Comparison of ENCODE assay signal across 21 cellular contexts in genomic region chr14:24329073-24329663, GRCh38. TPM values are rescaled to one million over a fixed set of nuclear protein-coding genes. Genes with fewer than 3 reads are reported as not detected.
DNase-seq lines count a peak whose midpoint lies in the region; ATAC-seq, FAIRE-seq and TF ChIP-seq lines count a peak whose summit lies in the region.
"Had no signal": no experiment of that assay in that cellular context is flagged by ENCODE, and none has a peak within 500 bp of the region (broad histone marks: within the 10 kb centered on the region; RNA-seq: fewer than 3 reads in every experiment).

No MANE protein-coding gene starts in this region.

- no peak overlapping the region for H2BK5ac ChIP-seq in H1 (ENCODE audit: low read depth, low read length)

- no peak for TF ChIP-seq CTCF in NB4 (IDR thresholded peaks at IDR 0.05; ENCODE audit: low read depth, low read length)
- TF ChIP-seq CTCF in H1 (IDR thresholded peaks at IDR 0.05; ENCODE audit: control extremely low read depth in 1 of 3, insufficient read depth in 1 of 3, low read depth in 1 of 3, low read length in 3 of 3) = no peak
- no peak for TF ChIP-seq CTCF in upper lobe of right lung (IDR thresholded peaks at IDR 0.05)
- TF ChIP-seq CTCF in WTC11 (IDR thresholded peaks at IDR 0.05) = no peak

- H3K27ac ChIP-seq in H1 (ENCODE audit: low read depth, low read length) (no peak overlapping the region), upper lobe of right lung (peak overlapping the region; percentile 51)
- no peak overlapping the region for H3K27ac ChIP-seq in effector memory CD4-positive, alpha-beta T cell (ENCODE audit: insufficient read depth, low read length, poor library complexity, severe bottlenecking)

- WGBS in H1 (ENCODE audit: extremely low coverage in 1 of 2, insufficient coverage in 1 of 2, insufficient read length in 1 of 2, insufficient replicate concordance in 2 of 2, low coverage in 1 of 2, low lambda C conversion rate in 2 of 2, missing lambda C conversion rate in 1 of 2), 2 experiments = 82% methylated on average over 12 of the region's 12 CpGs; no CpG with 5 or more reads in 1 of the 2 experiments

- H3K9ac ChIP-seq in H1 (replicated peaks in 1 of 4; ENCODE audit: extremely low read depth in 1 of 4, low read depth in 3 of 4, low read length in 3 of 4) = no peak overlapping the region

- no peaks in the 10 kb centered on the region for H3K79me2 ChIP-seq in H1 (ENCODE audit: control insufficient read depth in 1 of 2, insufficient read depth in 2 of 2, low read length in 2 of 2)

- no peak overlapping the region for H2BK120ac ChIP-seq in H1 (replicated peaks; ENCODE audit: low read depth, low read length)

- H2BK20ac ChIP-seq in H1 (ENCODE audit: low read length) = no peak overlapping the region

- CTCF ChIA-PET in activated CD8-positive, alpha-beta memory T cell treated with anti-CD3 and anti-CD28 coated beads, Interleukin-2, amount 10 ng/mL, durations not matched to agents 7 days and 5 days (lab: Charles Lee) = interaction anchor here (0.8 to 25.2 kb wide), 8 partner anchors 10 to 215 kb away, joined by 3 to 854 read pairs (median 4); partner anchors contain the start of genes CBLN3, CIDEB, DHRS1 and KHNYN
- CTCF ChIA-PET in H1 (lab: Charles Lee; ENCODE audit: partially characterized antibody) (interaction anchor here (0.6 to 27.8 kb wide), 15 partner anchors 8 to 98 kb away, joined by 3 to 664 read pairs (median 5); partner anchors contain the start of genes CBLN3, CIDEB, KHNYN and LTB4R), WTC11 (lab: Charles Lee) (interaction anchor here (0.6 to 17.1 kb wide), 8 partner anchors 11 to 113 kb away, joined by 3 to 518 read pairs (median 4); partner anchors contain the start of genes CBLN3, KHNYN, LTB4R2 and RIPK3)

- no peaks in the 10 kb centered on the region for H3K36me3 Mint-ChIP-seq in activated CD8-positive, alpha-beta memory T cell treated with anti-CD3 and anti-CD28 coated beads, Interleukin-2, amount 10 ng/mL, durations not matched to agents 7 days and 5 days
- H3K36me3 Mint-ChIP-seq in WTC11 = no peaks in the 10 kb centered on the region

- no peak for FAIRE-seq in H1 (lab: Jason Lieb, UNC)
- FAIRE-seq: A204.1, colon, HTR-8/SVneo had no signal

- TF ChIP-seq EP300 in H1 (IDR thresholded peaks at IDR 0.05; ENCODE audit: borderline replicate concordance in 1 of 2, low read depth in 2 of 2, low read length in 2 of 2) = no peak

- H2BK12ac ChIP-seq in H1 (ENCODE audit: low read depth, low read length) = no peak overlapping the region

- H2AFZ ChIP-seq in H1 (ENCODE audit: low read length) = no peak overlapping the region

- H3K4ac ChIP-seq in H1 (replicated peaks; ENCODE audit: insufficient read length, low read depth, low read length) = no peak overlapping the region

- no peak overlapping the region for H2AK5ac ChIP-seq in H1 (ENCODE audit: low read depth, low read length)

- H4K5ac ChIP-seq in H1 (ENCODE audit: insufficient read length, low read depth, low read length) = no peak overlapping the region

- H3K36me3 ChIP-seq in H1 (ENCODE audit: control insufficient read depth in 2 of 4, insufficient read depth in 4 of 4, low read length in 3 of 4) (no peaks in the 10 kb centered on the region), upper lobe of right lung (no peaks in the 10 kb centered on the region)
- H3K36me3 ChIP-seq in effector memory CD4-positive, alpha-beta T cell (ENCODE audit: control insufficient read depth, insufficient read depth, low read length) = no peaks in the 10 kb centered on the region
- H3K36me3 ChIP-seq: HAP-1, tibial nerve had no signal

- H3K4me1 Mint-ChIP-seq in activated CD8-positive, alpha-beta memory T cell treated with anti-CD3 and anti-CD28 coated beads, Interleukin-2, amount 10 ng/mL, durations not matched to agents 7 days and 5 days = peaks cover 63% of the 10 kb centered on the region
- peaks cover 13% of the 10 kb centered on the region for H3K4me1 Mint-ChIP-seq in WTC11

- H2BK15ac ChIP-seq in H1 (ENCODE audit: low read length) = peak overlapping the region; percentile 1; the same call in 1 of the 2 replicates

- H3K56ac ChIP-seq in H1 (replicated peaks; ENCODE audit: insufficient read length, low read depth, low read length) = no peak overlapping the region

- intact Hi-C loops in upper lobe of right lung (cut with DNase I) = no loop called here

- POLR2A ChIA-PET in H1 (lab: Charles Lee; ENCODE audit: partially characterized antibody) = no interaction called here
- POLR2A ChIA-PET in WTC11 (lab: Charles Lee) = no interaction called here

- H3K18ac ChIP-seq in H1 (ENCODE audit: extremely low read depth, low read length) = no peak overlapping the region

- H3K27me3 Mint-ChIP-seq in activated CD8-positive, alpha-beta memory T cell treated with anti-CD3 and anti-CD28 coated beads, Interleukin-2, amount 10 ng/mL, durations not matched to agents 7 days and 5 days = peaks cover 28% of the 10 kb centered on the region
- peaks cover 82% of the 10 kb centered on the region for H3K27me3 Mint-ChIP-seq in WTC11 (ENCODE audit: low read depth)

- H3K9me3 ChIP-seq in H1 (ENCODE audit: insufficient read depth in 2 of 2, low read depth in 1 of 2, low read length in 1 of 2) = no peaks in the 10 kb centered on the region
- H3K9me3 ChIP-seq in upper lobe of right lung = no peaks in the 10 kb centered on the region
- H3K9me3 ChIP-seq in effector memory CD4-positive, alpha-beta T cell (ENCODE audit: control insufficient read depth, low read length) = no peaks in the 10 kb centered on the region
- H3K9me3 ChIP-seq: HAP-1, tibial nerve had no signal

- no peak overlapping the region for H3K4me2 ChIP-seq in H1 (ENCODE audit: insufficient read depth in 1 of 2, low read depth in 2 of 2, low read length in 2 of 2)

- H3K4me1 ChIP-seq in H1 (replicated peaks in 1 of 4; ENCODE audit: control insufficient read depth in 3 of 4, insufficient read depth in 4 of 4, low read length in 3 of 4) (peaks cover 0 to 6% (median 5%) of the 10 kb centered on the region in 4 experiments; a peak in 5 of 7 replicates), upper lobe of right lung (peaks cover 53% of the 10 kb centered on the region)
- peaks cover 38% of the 10 kb centered on the region for H3K4me1 ChIP-seq in effector memory CD4-positive, alpha-beta T cell (ENCODE audit: control insufficient read depth, insufficient read depth, low read length, poor library complexity, severe bottlenecking)

- H4K91ac ChIP-seq in H1 (replicated peaks; ENCODE audit: insufficient read length, low read length) = no peak overlapping the region

- H3K9me3 Mint-ChIP-seq in activated CD8-positive, alpha-beta memory T cell treated with anti-CD3 and anti-CD28 coated beads, Interleukin-2, amount 10 ng/mL, durations not matched to agents 7 days and 5 days (ENCODE audit: low read depth) = no peaks in the 10 kb centered on the region
- H3K9me3 Mint-ChIP-seq in WTC11 = no peaks in the 10 kb centered on the region
- H3K9me3 Mint-ChIP-seq: endodermal cell; stimulated activated naive CD8-positive, alpha-beta T cell treated with anti-CD3 and anti-CD28 coated beads, Interleukin-15, amount 100 ng/mL, for 72 hours had no signal

- DNase-seq in activated CD8-positive, alpha-beta memory T cell treated with anti-CD3 and anti-CD28 coated beads, Interleukin-2, amount 10 ng/mL, durations not matched to agents 7 days and 5 days = no peak
- DNase-seq in activated CD8-positive, alpha-beta memory T cell treated with anti-CD3 and anti-CD28 coated beads for 24 hours = no peak
- DNase-seq in NB4 (ENCODE audit: low read depth) (peak; percentile 54), H1 (ENCODE audit: low read depth in 1 of 2, low spot score in 2 of 2) (no peak), upper lobe of right lung (no peak), WTC11 (ENCODE audit: low spot score) (no peak)
- no peak for DNase-seq in effector memory CD4-positive, alpha-beta T cell
- DNase-seq: endodermal cell, NCI-H1105, NCI-H2081, NCI-H345, NCI-H82, retina, SW 1271 had no signal

- no peak overlapping the region for H3K4me3 ChIP-seq in NB4 (ENCODE audit: low read depth, low read length)
- no peak overlapping the region for H3K4me3 ChIP-seq in H1 (ENCODE audit: extremely low read depth in 1 of 4, insufficient read depth in 2 of 4, low read depth in 3 of 4, low read length in 4 of 4)
- H3K4me3 ChIP-seq in upper lobe of right lung = no peak overlapping the region
- H3K4me3 ChIP-seq in effector memory CD4-positive, alpha-beta T cell (ENCODE audit: insufficient read depth, low read depth, low read length, poor library complexity, severe bottlenecking) = no peak overlapping the region
- H3K4me3 ChIP-seq: HAP-1, tibial nerve had no signal

- H4K20me1 ChIP-seq in H1 (replicated peaks in 1 of 2; ENCODE audit: control insufficient read depth in 1 of 2, insufficient read depth in 2 of 2, low read length in 2 of 2) = no peaks in the 10 kb centered on the region

- no peak for ATAC-seq in activated CD8-positive, alpha-beta memory T cell treated with anti-CD3 and anti-CD28 coated beads, Interleukin-2, amount 10 ng/mL, durations not matched to agents 7 days and 5 days
- ATAC-seq in upper lobe of right lung (no peak), WTC11 (no peak), GM21576 (IDR thresholded peaks at IDR 0.05; ENCODE audit: unreplicated experiment) (no peak)

- peak overlapping the region; percentile 65 for H3K27ac Mint-ChIP-seq in activated CD8-positive, alpha-beta memory T cell treated with anti-CD3 and anti-CD28 coated beads, Interleukin-2, amount 10 ng/mL, durations not matched to agents 7 days and 5 days
- H3K27ac Mint-ChIP-seq in WTC11 = no peak overlapping the region
- H3K27ac Mint-ChIP-seq: endodermal cell; stimulated activated naive CD8-positive, alpha-beta T cell treated with anti-CD3 and anti-CD28 coated beads, Interleukin-15, amount 100 ng/mL, for 72 hours had no signal

- no peak overlapping the region for H3K4me3 Mint-ChIP-seq in activated CD8-positive, alpha-beta memory T cell treated with anti-CD3 and anti-CD28 coated beads, Interleukin-2, amount 10 ng/mL, durations not matched to agents 7 days and 5 days
- no peak overlapping the region for H3K4me3 Mint-ChIP-seq in WTC11
- H3K4me3 Mint-ChIP-seq: endodermal cell; stimulated activated naive CD8-positive, alpha-beta T cell treated with anti-CD3 and anti-CD28 coated beads, Interleukin-15, amount 100 ng/mL, for 72 hours had no signal

- peaks cover 8% of the 10 kb centered on the region for H3K23me2 ChIP-seq in H1 (ENCODE audit: low read depth, low read length)

- TF ChIP-seq RAD21 in H1 (IDR thresholded peaks at IDR 0.05 in 1 of 2, conservative IDR thresholded peaks at IDR 0.05 in 1 of 2; ENCODE audit: low read depth in 2 of 2, low read length in 2 of 2) = no peak

- H4K8ac ChIP-seq in H1 (ENCODE audit: extremely low read depth, insufficient read depth, low read length) = no peak overlapping the region; the same call in none of the 2 replicates

- no peaks in the 10 kb centered on the region for H3K79me1 ChIP-seq in H1 (ENCODE audit: low read depth, low read length)

- H3K27me3 ChIP-seq in H1 (replicated peaks in 1 of 4; ENCODE audit: control insufficient read depth in 3 of 4, extremely low read depth in 1 of 4, insufficient read depth in 3 of 4, low read length in 3 of 4) (peaks cover 12 to 59% (median 26%) of the 10 kb centered on the region in 4 experiments), upper lobe of right lung (peaks cover 2% of the 10 kb centered on the region)
- no peaks in the 10 kb centered on the region for H3K27me3 ChIP-seq in effector memory CD4-positive, alpha-beta T cell (replicated peaks; ENCODE audit: control insufficient read depth, insufficient read depth, low read length, poor library complexity, severe bottlenecking)

- no peak for TF ChIP-seq POLR2A in NB4 (IDR thresholded peaks at IDR 0.05; ENCODE audit: extremely low read depth, insufficient read length)
- no peak for TF ChIP-seq POLR2A in H1 (IDR thresholded peaks at IDR 0.05; ENCODE audit: control extremely low read depth in 1 of 2, low read depth in 2 of 2, low read length in 2 of 2)

- H3K23ac ChIP-seq in H1 (ENCODE audit: insufficient read length) = no peak overlapping the region

- no peak overlapping the region for H3K14ac ChIP-seq in H1 (ENCODE audit: insufficient read length)

RNA-seq across cellular contexts. Expression of gene ADCY4, which starts 5.7 kb away (rescaled TPM):
- total RNA-seq in activated CD8-positive, alpha-beta memory T cell treated with anti-CD3 and anti-CD28 coated beads, Interleukin-2, amount 10 ng/mL, durations not matched to agents 7 days and 5 days = 1 to 10 TPM; 1.6 to 3.4 TPM
- 0.35 and 0.69 TPM in 2 replicates for total RNA-seq in H1 (2021; fragmentation: NEBNext Ultra II Directional; extraction: Animal tissue kit (Norgen Biotek cat#: 25700))
- polyA plus RNA-seq in H1 (2011; rRNA removed) = 0.27 and 0.57 TPM in 2 replicates
- 0.45 TPM for polyA plus RNA-seq in H1 (2011; cell fraction: cytosol; rRNA removed)
- 7.5 TPM for polyA plus RNA-seq in H1 (2011; cell fraction: nucleus; rRNA removed)
- 0.40 to 0.81 TPM (median 0.56 TPM) in 4 replicates for polyA plus RNA-seq in H1 (2012, experiment 1 of 2)
- 0.14 TPM for polyA plus RNA-seq in H1 (2012, experiment 2 of 2)
- polyA plus RNA-seq in H1 (2013, experiment 1 of 2) = 0.51 TPM
- polyA plus RNA-seq in H1 (2013, experiment 2 of 2) = 0.37 TPM
- 1.4 and 2.2 TPM in 2 replicates for polyA minus RNA-seq in H1 (2011; rRNA and poly(A)+ RNA removed)
- 2.1 TPM for polyA minus RNA-seq in H1 (2011; cell fraction: cytosol; rRNA and poly(A)+ RNA removed)
- polyA minus RNA-seq in H1 (2011; cell fraction: nucleus; rRNA and poly(A)+ RNA removed) = 4.8 TPM
- 54.5 TPM for total RNA-seq in upper lobe of right lung
- total RNA-seq in WTC11 (2021) = 0.96 to 2.4 TPM (median 1.1 TPM) in 3 replicates
- total RNA-seq: endodermal cell had no signal

RNA-seq across cellular contexts. Expression of gene RIPK3, which starts 10.6 kb away (rescaled TPM):
- 10 to 100 TPM; 22.9 to 29.4 TPM for total RNA-seq in activated CD8-positive, alpha-beta memory T cell treated with anti-CD3 and anti-CD28 coated beads, Interleukin-2, amount 10 ng/mL, durations not matched to agents 7 days and 5 days
- total RNA-seq in H1 (2021; fragmentation: NEBNext Ultra II Directional; extraction: Animal tissue kit (Norgen Biotek cat#: 25700)) = 0.39 and 0.55 TPM in 2 replicates
- 0.20 and 0.24 TPM in 2 replicates for polyA plus RNA-seq in H1 (2011; rRNA removed)
- 0.36 TPM for polyA plus RNA-seq in H1 (2011; cell fraction: cytosol; rRNA removed)
- polyA plus RNA-seq in H1 (2011; cell fraction: nucleus; rRNA removed) = 0.73 TPM
- 0.20 to 0.72 TPM (median 0.32 TPM) in 3 of 4 replicates, not detected in the other for polyA plus RNA-seq in H1 (2012, experiment 1 of 2)
- not detected for polyA plus RNA-seq in H1 (2012, experiment 2 of 2)
- 0.30 TPM for polyA plus RNA-seq in H1 (2013, experiment 1 of 2)
- polyA plus RNA-seq in H1 (2013, experiment 2 of 2) = 0.26 TPM
- polyA minus RNA-seq in H1 (2011; rRNA and poly(A)+ RNA removed) = 0.17 and 0.76 TPM in 2 replicates
- polyA minus RNA-seq in H1 (2011; cell fraction: cytosol; rRNA and poly(A)+ RNA removed) = not detected
- 0.90 TPM for polyA minus RNA-seq in H1 (2011; cell fraction: nucleus; rRNA and poly(A)+ RNA removed)
- 23.4 TPM for total RNA-seq in upper lobe of right lung
- 0.37 to 1.2 TPM (median 0.83 TPM) in 3 replicates for total RNA-seq in WTC11 (2021)
- total RNA-seq: endodermal cell had no signal

RNA-seq across cellular contexts. Expression of gene LTB4R, which starts 17.9 kb away (rescaled TPM):
- total RNA-seq in activated CD8-positive, alpha-beta memory T cell treated with anti-CD3 and anti-CD28 coated beads, Interleukin-2, amount 10 ng/mL, durations not matched to agents 7 days and 5 days = 10 to 100 TPM; 15.6 to 32.5 TPM
- total RNA-seq in H1 (2021; fragmentation: NEBNext Ultra II Directional; extraction: Animal tissue kit (Norgen Biotek cat#: 25700)) = 4.1 and 6.8 TPM in 2 replicates
- polyA plus RNA-seq in H1 (2011; rRNA removed) = 6.7 and 9.7 TPM in 2 replicates
- 9.0 TPM for polyA plus RNA-seq in H1 (2011; cell fraction: cytosol; rRNA removed)
- polyA plus RNA-seq in H1 (2011; cell fraction: nucleus; rRNA removed) = 70.2 TPM
- polyA plus RNA-seq in H1 (2012, experiment 1 of 2) = 7.9 to 10.8 TPM (median 9.6 TPM) in 4 replicates
- 2.2 TPM for polyA plus RNA-seq in H1 (2012, experiment 2 of 2)
- polyA plus RNA-seq in H1 (2013, experiment 1 of 2) = 4.9 TPM
- 4.3 TPM for polyA plus RNA-seq in H1 (2013, experiment 2 of 2)
- 2.8 and 8.7 TPM in 2 replicates for polyA minus RNA-seq in H1 (2011; rRNA and poly(A)+ RNA removed)
- 1.4 TPM for polyA minus RNA-seq in H1 (2011; cell fraction: cytosol; rRNA and poly(A)+ RNA removed)
- 12.2 TPM for polyA minus RNA-seq in H1 (2011; cell fraction: nucleus; rRNA and poly(A)+ RNA removed)
- total RNA-seq in upper lobe of right lung (9.8 TPM), WTC11 (2021) (6.9 to 9.4 TPM (median 7.6 TPM) in 3 replicates)

RNA-seq across cellular contexts. Expression of gene LTB4R2, which starts 19.2 kb away (rescaled TPM):
- 10 to 100 TPM; 12.6 to 18.8 TPM for total RNA-seq in activated CD8-positive, alpha-beta memory T cell treated with anti-CD3 and anti-CD28 coated beads, Interleukin-2, amount 10 ng/mL, durations not matched to agents 7 days and 5 days
- total RNA-seq in H1 (2021; fragmentation: NEBNext Ultra II Directional; extraction: Animal tissue kit (Norgen Biotek cat#: 25700)) = 6.7 and 7.0 TPM in 2 replicates
- polyA plus RNA-seq in H1 (2011; rRNA removed) = 5.3 and 9.8 TPM in 2 replicates
- 7.5 TPM for polyA plus RNA-seq in H1 (2011; cell fraction: cytosol; rRNA removed)
- polyA plus RNA-seq in H1 (2011; cell fraction: nucleus; rRNA removed) = 52.3 TPM
- polyA plus RNA-seq in H1 (2012, experiment 1 of 2) = 5.3 to 9.0 TPM (median 7.0 TPM) in 4 replicates
- 1.1 TPM for polyA plus RNA-seq in H1 (2012, experiment 2 of 2)
- 3.7 TPM for polyA plus RNA-seq in H1 (2013, experiment 1 of 2)
- polyA plus RNA-seq in H1 (2013, experiment 2 of 2) = 3.1 TPM
- 4.1 TPM in 2 replicates for polyA minus RNA-seq in H1 (2011; rRNA and poly(A)+ RNA removed)
- 4.5 TPM for polyA minus RNA-seq in H1 (2011; cell fraction: cytosol; rRNA and poly(A)+ RNA removed)
- polyA minus RNA-seq in H1 (2011; cell fraction: nucleus; rRNA and poly(A)+ RNA removed) = 20.5 TPM
- 6.4 TPM for total RNA-seq in upper lobe of right lung
- total RNA-seq in WTC11 (2021) = 9.1 to 12.9 TPM (median 9.8 TPM) in 3 replicates

RNA-seq across cellular contexts. Expression of gene CIDEB, which starts 21.4 kb away (rescaled TPM):
- total RNA-seq in activated CD8-positive, alpha-beta memory T cell treated with anti-CD3 and anti-CD28 coated beads, Interleukin-2, amount 10 ng/mL, durations not matched to agents 7 days and 5 days = 10 to 100 TPM; 24.5 to 44.2 TPM
- total RNA-seq in H1 (2021; fragmentation: NEBNext Ultra II Directional; extraction: Animal tissue kit (Norgen Biotek cat#: 25700)) = not detected in 2 replicates
- polyA plus RNA-seq in H1 (2011; rRNA removed) = 0.09 and 0.11 TPM in 2 replicates
- polyA plus RNA-seq in H1 (2011; cell fraction: cytosol; rRNA removed) = 0.08 TPM
- polyA plus RNA-seq in H1 (2011; cell fraction: nucleus; rRNA removed) = 0.11 TPM
- 0.21 TPM in 1 of 4 replicates, not detected in the others for polyA plus RNA-seq in H1 (2012, experiment 1 of 2)
- polyA plus RNA-seq in H1 (2012, experiment 2 of 2) = not detected
- not detected for polyA plus RNA-seq in H1 (2013, experiment 1 of 2)
- polyA plus RNA-seq in H1 (2013, experiment 2 of 2) = not detected
- polyA minus RNA-seq in H1 (2011; rRNA and poly(A)+ RNA removed) = not detected in 2 replicates
- not detected for polyA minus RNA-seq in H1 (2011; cell fraction: cytosol; rRNA and poly(A)+ RNA removed)
- not detected for polyA minus RNA-seq in H1 (2011; cell fraction: nucleus; rRNA and poly(A)+ RNA removed)
- total RNA-seq in upper lobe of right lung (18.8 TPM), WTC11 (2021) (4.7 to 6.1 TPM (median 5.6 TPM) in 3 replicates)

Comparison
In these comparisons a context has a peak if more than half of its experiments do, and no peak if none do; other contexts are left out.
1. RNA of gene ADCY4, which starts 5.7 kb away (total RNA-seq): 54.5 TPM in upper lobe of right lung (single experiment); 1.6 to 3.4 TPM in activated CD8-positive, alpha-beta memory T cell treated with anti-CD3 and anti-CD28 coated beads, Interleukin-2, amount 10 ng/mL, durations not matched to agents 7 days and 5 days, 0.96 to 2.4 TPM in WTC11 and 0.35 to 0.69 TPM in H1; every median in the first group is over 10 times any median in the second.
2. RNA of gene RIPK3, which starts 10.6 kb away (total RNA-seq): 22.9 to 29.4 TPM in activated CD8-positive, alpha-beta memory T cell treated with anti-CD3 and anti-CD28 coated beads, Interleukin-2, amount 10 ng/mL, durations not matched to agents 7 days and 5 days and 23.4 TPM in upper lobe of right lung (single experiment); 0.37 to 1.2 TPM in WTC11 and 0.39 to 0.55 TPM in H1; every median in the first group is over 10 times any median in the second.